16 cellular contexts compared by ENCODE assay signal in the genomic region with DNA sequence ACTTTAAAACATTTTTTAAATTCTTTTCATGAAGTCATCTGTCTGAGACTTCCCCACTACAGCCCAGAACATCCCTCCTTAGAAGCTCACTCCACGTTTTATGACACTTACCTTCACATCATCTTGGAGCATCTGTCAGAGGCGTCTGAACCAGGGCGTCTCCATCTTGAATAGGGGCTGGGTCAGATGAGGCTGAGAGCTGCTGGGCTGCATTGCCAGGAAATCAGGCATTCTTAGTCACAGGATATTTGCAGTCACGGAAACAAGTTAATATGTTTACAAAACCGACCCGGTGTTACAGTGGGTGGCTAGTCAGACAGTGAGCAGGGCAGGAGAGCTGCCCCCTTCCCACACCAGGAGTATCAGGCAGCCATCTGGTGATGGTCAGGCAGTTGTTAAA.
DNase-seq lines count a peak whose midpoint lies in the region; ATAC-seq and TF ChIP-seq lines count a peak whose summit lies in the region.
"Had no signal": no experiment of that assay in that cellular context is flagged by ENCODE, and none has a peak within 500 bp of the region (broad histone marks: within the 10 kb centered on the region; RNA-seq: fewer than 3 reads in every experiment).

No MANE protein-coding gene starts in this region.

- intact Hi-C loops in natural killer cell (cut with micrococcal nuclease) = no loop called here

- H3K4me1 Mint-ChIP-seq in natural killer cell = no peaks in the 10 kb centered on the region

- no peak for TF ChIP-seq CTCF in fibroblast of pulmonary artery (IDR thresholded peaks at IDR 0.05; ENCODE audit: low read length, missing control alignments)
- TF ChIP-seq CTCF in natural killer cell (IDR thresholded peaks at IDR 0.05) = no peak

- no peaks in the 10 kb centered on the region for H3K36me3 ChIP-seq in SJCRH30
- H3K36me3 ChIP-seq: colonic mucosa, gastroesophageal sphincter, thyroid gland had no signal

- H3K27ac Mint-ChIP-seq in natural killer cell = no peak overlapping the region
- H3K27ac Mint-ChIP-seq: activated CD4-positive, alpha-beta memory T cell treated with anti-CD3 and anti-CD28 coated beads for 36 hours; T-helper 1 cell treated with Interleukin-12 subunit alpha and Interleukin-12 subunit beta and Interleukin-4 antibody, amounts not matched to agents 30 μg/mL and 1 μg/mL, for 36 hours had no signal

- no peaks in the 10 kb centered on the region for H3K4me1 ChIP-seq in SJCRH30
- H3K4me1 ChIP-seq: colonic mucosa, gastroesophageal sphincter, thyroid gland had no signal

- no peaks in the 10 kb centered on the region for H3K27me3 ChIP-seq in SJCRH30
- H3K27me3 ChIP-seq: colonic mucosa, thyroid gland had no signal

- no peak overlapping the region for H3K4me3 Mint-ChIP-seq in natural killer cell
- H3K4me3 Mint-ChIP-seq: activated CD4-positive, alpha-beta memory T cell treated with anti-CD3 and anti-CD28 coated beads for 36 hours; nephron; T-helper 1 cell treated with Interleukin-12 subunit alpha and Interleukin-12 subunit beta and Interleukin-4 antibody, amounts not matched to agents 30 μg/mL and 1 μg/mL, for 36 hours had no signal

- H3K27ac ChIP-seq in SJCRH30 = no peak overlapping the region
- H3K27ac ChIP-seq: colonic mucosa, gastroesophageal sphincter, thyroid gland had no signal

- H3K4me3 ChIP-seq in fibroblast of pulmonary artery (replicated peaks; ENCODE audit: low read depth, low read length) = no peak overlapping the region
- H3K4me3 ChIP-seq in SJCRH30 = no peak overlapping the region
- H3K4me3 ChIP-seq: colonic mucosa, gastroesophageal sphincter, thyroid gland had no signal

- peaks cover 4 to 13% of the 10 kb centered on the region in 2 donors for H3K9me3 Mint-ChIP-seq in natural killer cell
- H3K9me3 Mint-ChIP-seq: nephron had no signal

- no peaks in the 10 kb centered on the region for H3K36me3 Mint-ChIP-seq in natural killer cell
- H3K36me3 Mint-ChIP-seq: activated CD4-positive, alpha-beta memory T cell treated with anti-CD3 and anti-CD28 coated beads for 36 hours had no signal

- H3K27me3 Mint-ChIP-seq in natural killer cell (ENCODE audit: low read depth in 2 of 2) = no peaks in the 10 kb centered on the region
- H3K27me3 Mint-ChIP-seq: activated CD4-positive, alpha-beta memory T cell treated with anti-CD3 and anti-CD28 coated beads for 36 hours had no signal

- ATAC-seq in SK-N-SH treated with all-trans-retinoic acid at 6 μM for 48 hours (peak; percentile 45), natural killer cell (no peak), GM18867 (IDR thresholded peaks at IDR 0.05; ENCODE audit: unreplicated experiment) (no peak)
- ATAC-seq: gastroesophageal sphincter had no signal

- H3K9me3 ChIP-seq in SJCRH30 (replicated peaks) = no peaks in the 10 kb centered on the region
- H3K9me3 ChIP-seq: colonic mucosa, gastroesophageal sphincter, thyroid gland had no signal

- DNase-seq in EH (ENCODE audit: low read depth) (peak; percentile 88), fibroblast of pulmonary artery (ENCODE audit: low read depth) (peak; percentile 73), pulmonary artery endothelial cell (ENCODE audit: low read depth, low spot score) (peak; percentile 8), RKO (ENCODE audit: low spot score) (no peak), natural killer cell (no peak), SJCRH30 (no peak)
- DNase-seq: activated CD4-positive, alpha-beta memory T cell treated with anti-CD3 and anti-CD28 coated beads for 36 hours; activated naive CD4-positive, alpha-beta T cell treated with Interleukin-2 at 50 U/mL for 16 hours; colonic mucosa; NCI-H2171 treated with DMSO at 0.1 percent for 48 hours; thyroid gland had no signal

TF ChIP-seq in SK-N-SH treated with all-trans-retinoic acid at 6 μM for 48 hours, 23 proteins besides CTCF, POLR2A, EP300 and RAD21 (continues in another document):
- no peak for TF ChIP-seq ZFP30 (CRISPR knock-in tag; IDR thresholded peaks at IDR 0.05)
- peak; percentile 79; the same call in 1 of the 2 replicates for TF ChIP-seq RARB (CRISPR knock-in tag; IDR thresholded peaks at IDR 0.05)
- peak; percentile 86; the same call in 1 of the 2 replicates for TF ChIP-seq ZC3H10 (CRISPR knock-in tag; IDR thresholded peaks at IDR 0.05)
- no peak for TF ChIP-seq ZNF70 (CRISPR knock-in tag; IDR thresholded peaks at IDR 0.05)
- TF ChIP-seq SNAI2 (CRISPR knock-in tag; IDR thresholded peaks at IDR 0.05) = no peak
- TF ChIP-seq, protein P1, sequence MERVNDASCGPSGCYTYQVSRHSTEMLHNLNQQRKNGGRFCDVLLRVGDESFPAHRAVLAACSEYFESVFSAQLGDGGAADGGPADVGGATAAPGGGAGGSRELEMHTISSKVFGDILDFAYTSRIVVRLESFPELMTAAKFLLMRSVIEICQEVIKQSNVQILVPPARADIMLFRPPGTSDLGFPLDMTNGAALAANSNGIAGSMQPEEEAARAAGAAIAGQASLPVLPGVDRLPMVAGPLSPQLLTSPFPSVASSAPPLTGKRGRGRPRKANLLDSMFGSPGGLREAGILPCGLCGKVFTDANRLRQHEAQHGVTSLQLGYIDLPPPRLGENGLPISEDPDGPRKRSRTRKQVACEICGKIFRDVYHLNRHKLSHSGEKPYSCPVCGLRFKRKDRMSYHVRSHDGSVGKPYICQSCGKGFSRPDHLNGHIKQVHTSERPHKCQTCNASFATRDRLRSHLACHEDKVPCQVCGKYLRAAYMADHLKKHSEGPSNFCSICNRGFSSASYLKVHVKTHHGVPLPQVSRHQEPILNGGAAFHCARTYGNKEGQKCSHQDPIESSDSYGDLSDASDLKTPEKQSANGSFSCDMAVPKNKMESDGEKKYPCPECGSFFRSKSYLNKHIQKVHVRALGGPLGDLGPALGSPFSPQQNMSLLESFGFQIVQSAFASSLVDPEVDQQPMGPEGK (CRISPR knock-in tag; IDR thresholded peaks at IDR 0.05; ENCODE audit: borderline replicate concordance) = peak; percentile 24; the same call in 1 of the 2 replicates
- no peak for TF ChIP-seq ARNTL (CRISPR knock-in tag; IDR thresholded peaks at IDR 0.05; ENCODE audit: borderline replicate concordance, low read depth)
- TF ChIP-seq TCF4 (CRISPR knock-in tag; IDR thresholded peaks at IDR 0.05; ENCODE audit: borderline replicate concordance) = no peak
- TF ChIP-seq ZNF565 (CRISPR knock-in tag; conservative IDR thresholded peaks at IDR 0.05; ENCODE audit: low read depth) = no peak
- no peak for TF ChIP-seq ISL1 (CRISPR knock-in tag; IDR thresholded peaks at IDR 0.05)
- TF ChIP-seq PPARA (CRISPR knock-in tag; IDR thresholded peaks at IDR 0.05; ENCODE audit: borderline replicate concordance) = no peak
- TF ChIP-seq TSHZ2 (CRISPR knock-in tag; IDR thresholded peaks at IDR 0.05) = no peak
- no peak for TF ChIP-seq ZNF8 (CRISPR knock-in tag; IDR thresholded peaks at IDR 0.05)
- no peak for TF ChIP-seq BACH2 (CRISPR knock-in tag; IDR thresholded peaks at IDR 0.05; ENCODE audit: borderline replicate concordance)
- TF ChIP-seq ESRRG (CRISPR knock-in tag; IDR thresholded peaks at IDR 0.05) = no peak
- TF ChIP-seq, protein P2, sequence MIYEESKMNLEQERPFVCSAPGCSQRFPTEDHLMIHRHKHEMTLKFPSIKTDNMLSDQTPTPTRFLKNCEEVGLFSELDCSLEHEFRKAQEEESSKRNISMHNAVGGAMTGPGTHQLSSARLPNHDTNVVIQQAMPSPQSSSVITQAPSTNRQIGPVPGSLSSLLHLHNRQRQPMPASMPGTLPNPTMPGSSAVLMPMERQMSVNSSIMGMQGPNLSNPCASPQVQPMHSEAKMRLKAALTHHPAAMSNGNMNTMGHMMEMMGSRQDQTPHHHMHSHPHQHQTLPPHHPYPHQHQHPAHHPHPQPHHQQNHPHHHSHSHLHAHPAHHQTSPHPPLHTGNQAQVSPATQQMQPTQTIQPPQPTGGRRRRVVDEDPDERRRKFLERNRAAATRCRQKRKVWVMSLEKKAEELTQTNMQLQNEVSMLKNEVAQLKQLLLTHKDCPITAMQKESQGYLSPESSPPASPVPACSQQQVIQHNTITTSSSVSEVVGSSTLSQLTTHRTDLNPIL (CRISPR knock-in tag; IDR thresholded peaks at IDR 0.05; ENCODE audit: low read depth) = no peak
- no peak for TF ChIP-seq CSDC2 (CRISPR knock-in tag; IDR thresholded peaks at IDR 0.05)
- no peak for TF ChIP-seq ZFP3 (CRISPR knock-in tag; IDR thresholded peaks at IDR 0.05)
- peak; percentile 89 for TF ChIP-seq TOX (CRISPR knock-in tag; IDR thresholded peaks at IDR 0.05; ENCODE audit: borderline replicate concordance)

Comparison
In these comparisons a context has a peak if more than half of its experiments do, and no peak if none do; other contexts are left out.
1. DNase-seq: peak in EH (single experiment), fibroblast of pulmonary artery (single experiment) and pulmonary artery endothelial cell (single experiment); none in RKO (single experiment), natural killer cell (single experiment) and SJCRH30 (0 of 2).